15 cellular contexts compared by ENCODE assay signal in genomic region chr17:35236821-35237220, GRCh38. TPM values are rescaled to one million over a fixed set of nuclear protein-coding genes. Genes with fewer than 3 reads are reported as not detected.
"Had no signal": no experiment of that assay in that cellular context is flagged by ENCODE, and none has a peak within 500 bp of the region (broad histone marks: within the 10 kb centered on the region; RNA-seq: fewer than 3 reads in every experiment).

No MANE protein-coding gene starts in this region.

- H3K9me3 Mint-ChIP-seq: activated B cell treated with CpG ODN at 0.5 μM for 24 hours; activated T-cell treated with anti-CD3 and anti-CD28 coated beads, Interleukin-2, amount 50 U/mL, for 24 hours had no signal

- H3K27ac Mint-ChIP-seq: activated B cell treated with CpG ODN at 0.5 μM for 24 hours; activated CD8-positive, alpha-beta memory T cell treated with anti-CD3 and anti-CD28 coated beads, Interleukin-2, amount 10 ng/mL, durations not matched to agents 7 days and 5 days had no signal

- H3K4me3 ChIP-seq: coronary artery, gastroesophageal sphincter, pancreas, stomach had no signal

- DNase-seq: activated B cell treated with CpG ODN at 0.5 μM for 24 hours; activated CD8-positive, alpha-beta memory T cell treated with anti-CD3 and anti-CD28 coated beads, Interleukin-2, amount 10 ng/mL, durations not matched to agents 7 days and 5 days; activated gamma-delta T cell; activated T-cell treated with anti-CD3 and anti-CD28 coated beads, Interleukin-2, amount 50 U/mL, for 24 hours; central memory CD4-positive, alpha-beta T cell; effector CD4-positive, alpha-beta T cell; pancreas; stimulated activated CD4-positive, alpha-beta T cell treated with anti-CD3 and anti-CD28 coated beads, Interleukin-15, amount 100 ng/mL, for 24 hours; stimulated activated CD4-positive, alpha-beta T cell treated with anti-CD3 and anti-CD28 coated beads, Interleukin-4, amount 100 ng/mL, for 24 hours; stomach had no signal

- ATAC-seq: activated CD8-positive, alpha-beta memory T cell treated with anti-CD3 and anti-CD28 coated beads, Interleukin-2, amount 10 ng/mL, durations not matched to agents 7 days and 5 days; gastroesophageal sphincter; pancreas had no signal

- H3K36me3 ChIP-seq: gastroesophageal sphincter, pancreas, stomach had no signal

- H3K27ac ChIP-seq: coronary artery, gastroesophageal sphincter, pancreas, stomach had no signal

- H3K27me3 Mint-ChIP-seq: activated CD8-positive, alpha-beta memory T cell treated with anti-CD3 and anti-CD28 coated beads, Interleukin-2, amount 10 ng/mL, durations not matched to agents 7 days and 5 days; activated T-cell treated with anti-CD3 and anti-CD28 coated beads, Interleukin-2, amount 50 U/mL, for 24 hours had no signal

- H3K4me3 Mint-ChIP-seq: activated B cell treated with CpG ODN at 0.5 μM for 24 hours; activated CD8-positive, alpha-beta memory T cell treated with anti-CD3 and anti-CD28 coated beads, Interleukin-2, amount 10 ng/mL, durations not matched to agents 7 days and 5 days; activated T-cell treated with anti-CD3 and anti-CD28 coated beads, Interleukin-2, amount 50 U/mL, for 24 hours had no signal

- H3K9me3 ChIP-seq: gastroesophageal sphincter, pancreas, stomach had no signal

- H3K27me3 ChIP-seq: pancreas, stomach had no signal

RNA-seq across cellular contexts. Expression of gene SLC35G3, which starts 42.6 kb away (rescaled TPM):
- total RNA-seq: activated CD8-positive, alpha-beta memory T cell treated with anti-CD3 and anti-CD28 coated beads, Interleukin-2, amount 10 ng/mL, durations not matched to agents 7 days and 5 days; gastroesophageal sphincter; kidney epithelial cell; liver; pancreas; skeletal muscle tissue; stomach had no signal
- polyA plus RNA-seq: liver, pancreas had no signal
